ENCODE assay signal across 29 cellular contexts in genomic region chr12:24307153-24307552, GRCh38.
"Had no signal": no experiment of that assay in that cellular context is flagged by ENCODE, and none has a peak within 500 bp of the region (broad histone marks: within the 10 kb centered on the region; RNA-seq: fewer than 3 reads in every experiment).

No MANE protein-coding gene starts in this region.

- H3K9me3 ChIP-seq: ascending aorta, breast epithelium, gastrocnemius medialis, heart left ventricle had no signal

- H3K27ac ChIP-seq: ascending aorta, breast epithelium, gastrocnemius medialis, heart left ventricle, WERI-Rb-1 had no signal

- H3K36me3 ChIP-seq: ascending aorta, breast epithelium, gastrocnemius medialis, heart left ventricle, WERI-Rb-1 had no signal

- H3K4me3 ChIP-seq: ascending aorta, breast epithelium, gastrocnemius medialis, heart left ventricle had no signal

- ATAC-seq: activated CD4-positive, alpha-beta T cell treated with anti-CD3 and anti-CD28 coated beads for 36 hours; activated CD8-positive, alpha-beta memory T cell treated with anti-CD3 and anti-CD28 coated beads, Interleukin-2, amount 10 ng/mL, durations not matched to agents 7 days and 5 days; activated CD8-positive, alpha-beta T cell treated with anti-CD3 and anti-CD28 coated beads, Interleukin-2, amount 10 ng/mL, durations not matched to agents 7 days and 5 days; activated naive CD4-positive, alpha-beta T cell treated with anti-CD3 and anti-CD28 coated beads, Interleukin-2, amount 50 U/mL, for 72 hours; esophagus mucosa; gastrocnemius medialis; heart left ventricle; T-helper 17 cell had no signal

- H3K4me1 ChIP-seq: ascending aorta, breast epithelium, gastrocnemius medialis, heart left ventricle had no signal

- H3K27me3 ChIP-seq: ascending aorta, breast epithelium, gastrocnemius medialis, heart left ventricle had no signal

- DNase-seq: activated CD4-positive, alpha-beta memory T cell treated with anti-CD3 and anti-CD28 coated beads for 36 hours; activated CD4-positive, alpha-beta T cell treated with anti-CD3 and anti-CD28 coated beads for 36 hours; activated CD4-positive, alpha-beta T cell treated with anti-CD3 and anti-CD28 coated beads, Interleukin-2, amount 10 ng/mL, durations not matched to agents 24 days and 14 days; activated CD4-positive, CD25-positive, alpha-beta regulatory T cell; activated CD4-positive, CD25-positive, alpha-beta regulatory T cell treated with anti-CD3 and anti-CD28 coated beads, Interleukin-2, amount 50 U/mL, for 72 hours; activated CD8-positive, alpha-beta memory T cell treated with anti-CD3 and anti-CD28 coated beads, Interleukin-2, amount 10 ng/mL, durations not matched to agents 7 days and 5 days; activated CD8-positive, alpha-beta memory T cell treated with anti-CD3 and anti-CD28 coated beads, Interleukin-2, amount 50 U/mL, for 4 hours; activated CD8-positive, alpha-beta T cell treated with anti-CD3 and anti-CD28 coated beads, Interleukin-2, amount 10 ng/mL, durations not matched to agents 7 days and 5 days; activated gamma-delta T cell; activated naive CD4-positive, alpha-beta T cell; activated naive CD4-positive, alpha-beta T cell treated with anti-CD3 and anti-CD28 coated beads, Interleukin-2, amount 10 ng/mL, durations not matched to agents 7 days and 5 days; activated naive CD8-positive, alpha-beta T cell treated with anti-CD3 and anti-CD28 coated beads, Interleukin-2, amount 10 ng/mL, durations not matched to agents 7 days and 5 days; activated T-cell treated with anti-CD3 and anti-CD28 coated beads, Interleukin-2, amount 50 U/mL, for 1 hour; activated T-cell treated with anti-CD3 and anti-CD28 coated beads, Interleukin-2, amount 50 U/mL, for 48 hours; cortex of kidney; dermis blood vessel endothelial cell; effector CD4-positive, alpha-beta T cell; foreskin fibroblast; gastrocnemius medialis; glutamatergic neuron; heart left ventricle; T-helper 1 cell; T-helper 17 cell; T1000; WERI-Rb-1 had no signal
